Comparison of ENCODE assay signal across 23 cellular contexts in the genomic region with DNA sequence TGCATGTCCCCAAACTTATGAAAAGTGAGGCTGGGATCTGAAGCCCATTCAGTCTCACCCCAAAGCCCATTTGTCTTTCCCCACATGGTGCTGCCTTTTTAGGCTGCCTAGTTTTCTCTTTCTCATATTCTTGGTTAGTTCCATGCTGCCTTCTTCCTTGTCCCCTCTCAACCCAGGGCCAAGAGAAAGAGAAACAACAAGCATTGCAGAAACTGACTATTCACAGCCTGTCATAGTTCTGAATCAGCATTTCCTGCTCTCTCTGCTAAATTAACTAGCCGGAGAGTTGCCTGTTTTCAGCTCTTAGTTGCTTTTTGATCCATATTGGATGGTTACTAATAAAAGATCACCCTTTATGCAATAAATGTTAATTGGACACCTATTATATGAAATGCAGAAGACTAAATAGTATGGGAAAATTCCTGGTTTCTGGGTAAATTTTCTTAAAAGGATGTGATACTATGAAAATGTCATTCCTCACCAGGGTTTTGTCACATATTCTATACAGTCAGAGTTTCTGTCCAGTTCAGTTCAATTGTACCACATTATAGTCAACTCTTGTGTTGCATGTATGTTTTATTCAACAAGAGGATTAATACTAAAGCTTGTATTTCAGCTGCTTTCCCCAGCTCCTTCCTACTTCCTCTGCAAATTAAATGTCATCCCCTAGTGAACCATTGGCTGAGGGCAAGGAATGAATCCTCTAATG.
DNase-seq lines count a peak whose midpoint lies in the region; ATAC-seq, FAIRE-seq and TF ChIP-seq lines count a peak whose summit lies in the region.
"Had no signal": no experiment of that assay in that cellular context is flagged by ENCODE, and none has a peak within 500 bp of the region (broad histone marks: within the 10 kb centered on the region; RNA-seq: fewer than 3 reads in every experiment).

No MANE protein-coding gene starts in this region.

- no TSS peak for BruUV-seq in HepG2 (replicated peaks; lab: Mats Ljungman, UMichigan)

- intact Hi-C loops in HepG2 (cut with micrococcal nuclease; ENCODE audit: unreplicated experiment) (no loop called here), stomach (cut with DNase I; ENCODE audit: low total_unique reads) (no loop called here)

- H3K4me1 ChIP-seq in MM.1S (ENCODE audit: low read length) (peaks cover 16% of the 10 kb centered on the region), HepG2 (ENCODE audit: insufficient read depth, low read length) (no peaks in the 10 kb centered on the region), stomach (no peaks in the 10 kb centered on the region)
- H3K4me1 ChIP-seq: breast epithelium, upper lobe of left lung had no signal

- H3K27ac ChIP-seq in MM.1S (ENCODE audit: low read length): peak overlapping the region; percentile 77
- no peak overlapping the region for H3K27ac ChIP-seq in HepG2 (ENCODE audit: extremely low read length, insufficient read depth, low read length)
- H3K27ac ChIP-seq in stomach: no peak overlapping the region
- H3K27ac ChIP-seq: breast epithelium, upper lobe of left lung had no signal

- ATAC-seq in GM19025 (IDR thresholded peaks at IDR 0.05; ENCODE audit: low read depth, unreplicated experiment) (peak; percentile 64), GM21786 (IDR thresholded peaks at IDR 0.05; ENCODE audit: unreplicated experiment) (peak; percentile 69), HepG2 (no peak), HG02973 (IDR thresholded peaks at IDR 0.05; ENCODE audit: unreplicated experiment) (no peak)
- ATAC-seq: activated CD8-positive, alpha-beta T cell treated with anti-CD3 and anti-CD28 coated beads, Interleukin-2, amount 10 ng/mL, durations not matched to agents 7 days and 5 days; CD8-positive, alpha-beta T cell had no signal

- H3K36me3 ChIP-seq in MM.1S (replicated peaks; ENCODE audit: insufficient read depth, low read length) (no peaks in the 10 kb centered on the region), HepG2 (replicated peaks in 1 of 2; ENCODE audit: control insufficient read depth in 1 of 2, insufficient read depth in 2 of 2, low read length in 2 of 2) (no peaks in the 10 kb centered on the region), stomach (no peaks in the 10 kb centered on the region)
- H3K36me3 ChIP-seq: breast epithelium, upper lobe of left lung had no signal

- TF ChIP-seq CTCF in MM.1S (IDR thresholded peaks at IDR 0.05; ENCODE audit: low read length): no peak
- TF ChIP-seq CTCF in HepG2 (CRISPR knock-in tag; IDR thresholded peaks at IDR 0.05): no peak
- no peak for TF ChIP-seq CTCF in stomach (IDR thresholded peaks at IDR 0.05)

- TF ChIP-seq EP300 in HepG2 (IDR thresholded peaks at IDR 0.05; ENCODE audit: low read depth in 2 of 2, low read length in 2 of 2): no peak
- TF ChIP-seq EP300 in HepG2 (CRISPR knock-in tag; IDR thresholded peaks at IDR 0.05; ENCODE audit: borderline replicate concordance): no peak
- TF ChIP-seq EP300 in stomach (IDR thresholded peaks at IDR 0.05): no peak

- H2AFZ ChIP-seq in MM.1S (ENCODE audit: low read length) (peak overlapping the region; percentile 57), HepG2 (ENCODE audit: low read length) (no peak overlapping the region)

- H3K4me2 ChIP-seq in MM.1S (ENCODE audit: low read depth, low read length) (peak overlapping the region; percentile 66), HepG2 (ENCODE audit: low read depth, low read length) (no peak overlapping the region)
- H3K4me2 ChIP-seq: smooth muscle cell had no signal

- H4K20me1 ChIP-seq in MM.1S (ENCODE audit: insufficient read depth, low read length) (no peaks in the 10 kb centered on the region), HepG2 (ENCODE audit: insufficient read depth, low read length) (no peaks in the 10 kb centered on the region)

- peaks cover 12% of the 10 kb centered on the region for H3F3A ChIP-seq in MM.1S (ENCODE audit: insufficient read depth, low read length)

- no peaks in the 10 kb centered on the region for H3K9me3 ChIP-seq in MM.1S (replicated peaks; ENCODE audit: insufficient read depth, low read length)
- no peaks in the 10 kb centered on the region for H3K9me3 ChIP-seq in HepG2 (ENCODE audit: low read length)
- H3K9me3 ChIP-seq in stomach: peaks cover 0 to 9% (median 0%) of the 10 kb centered on the region in 4 donors
- H3K9me3 ChIP-seq: breast epithelium, upper lobe of left lung had no signal

- no peak for TF ChIP-seq RAD21 in HepG2 (CRISPR knock-in tag; IDR thresholded peaks at IDR 0.05)

- H3K79me2 ChIP-seq in MM.1S (ENCODE audit: low read length): no peaks in the 10 kb centered on the region
- H3K79me2 ChIP-seq in HepG2 (ENCODE audit: insufficient read depth, low read length): no peaks in the 10 kb centered on the region

- in situ Hi-C loops in HepG2 (cut with HindIII; ENCODE audit: extremely low pct_ligation_motif_present, low pct_unique_long_range_greater_than_20kb): no loop called here
- in situ Hi-C loops in G401 (cut with HindIII; ENCODE audit: low sequenced_read_pairs): no loop called here

- no peak for FAIRE-seq in HepG2 (lab: Jason Lieb, UNC)

- WGBS in HepG2 (ENCODE audit: low lambda C conversion rate): 28% methylated on average over 1 of the region's 1 CpG
- WGBS in stomach, 5 donors: 45 to 73% (median 65%) methylated on average over 1 of the region's 1 CpG

- H3K9ac ChIP-seq in MM.1S (ENCODE audit: low read length) (peak overlapping the region; percentile 31; the same call in 1 of the 2 replicates), HepG2 (ENCODE audit: insufficient read depth, low read depth, low read length) (no peak overlapping the region)

- POLR2A ChIA-PET in HepG2 (lab: Yijun Ruan, JAX): no interaction called here

- CTCF ChIA-PET in HepG2 (lab: Yijun Ruan, JAX; ENCODE audit: low intra/inter-chr PET ratio, low total read pairs): no interaction called here

- DNase-seq in MM.1S: peak; percentile 80
- no peak for DNase-seq in HepG2 (ENCODE audit: low spot score)
- no peak for DNase-seq in AG08395 (ENCODE audit: low spot score)
- no peak for DNase-seq in stomach
- no peak for DNase-seq in G401 (ENCODE audit: low spot score)
- DNase-seq: activated B cell treated with CpG ODN at 0.5 μM for 24 hours; activated CD8-positive, alpha-beta T cell treated with anti-CD3 and anti-CD28 coated beads, Interleukin-2, amount 10 ng/mL, durations not matched to agents 7 days and 5 days; activated T-cell treated with anti-CD3 and anti-CD28 coated beads, Interleukin-2, amount 50 U/mL, for 1 hour; CD8-positive, alpha-beta T cell; dermis blood vessel endothelial cell; DMS53; foreskin fibroblast; GOT3; islet precursor cell; NCI-H1417 treated with DMSO at 0.1 percent for 48 hours; NCI-H69; stimulated activated CD4-positive, alpha-beta T cell treated with anti-CD3 and anti-CD28 coated beads, Interleukin-4, amount 100 ng/mL, for 24 hours; upper lobe of left lung had no signal

- H3K4me3 ChIP-seq in MM.1S (ENCODE audit: low read length) (peak overlapping the region; percentile 20; the same call in 1 of the 2 replicates), HepG2 (replicated peaks in 1 of 3; ENCODE audit: insufficient read depth in 1 of 3, low read depth in 2 of 3, low read length in 3 of 3) (no peak overlapping the region), stomach (no peak overlapping the region)
- H3K4me3 ChIP-seq: breast epithelium, smooth muscle cell, upper lobe of left lung had no signal

- H3K27me3 ChIP-seq in MM.1S (replicated peaks; ENCODE audit: insufficient read depth, low read length) (no peaks in the 10 kb centered on the region), HepG2 (ENCODE audit: control insufficient read depth in 1 of 2, insufficient read depth in 2 of 2, low read length in 2 of 2) (peaks cover 2 to 20% of the 10 kb centered on the region in 2 experiments; a peak in 2 of 5 replicates), stomach (no peaks in the 10 kb centered on the region)
- H3K27me3 ChIP-seq: breast epithelium, upper lobe of left lung had no signal

- no peak for TF ChIP-seq POLR2A in HepG2 (IDR thresholded peaks at IDR 0.05; ENCODE audit: insufficient read depth in 1 of 2, low read depth in 2 of 2, low read length in 2 of 2)
- TF ChIP-seq POLR2A in stomach (IDR thresholded peaks at IDR 0.05): no peak

- no peaks in the 10 kb centered on the region for H3K9me2 ChIP-seq in MM.1S (replicated peaks; ENCODE audit: insufficient read depth, low read length)

TF ChIP-seq in HepG2, 621 proteins besides CTCF, POLR2A, EP300 and RAD21:
- TF ChIP-seq MAFF (IDR thresholded peaks at IDR 0.05; ENCODE audit: low read depth, low read length) (peak; percentile 46), MAFK (conservative IDR thresholded peaks at IDR 0.05 in 1 of 2, IDR thresholded peaks at IDR 0.05 in 1 of 2; ENCODE audit: low read length in 2 of 2) (peak in 1 of 2 experiments; percentile 56; a peak in 2 of 4 replicates)
- TF ChIP-seq, protein P1, sequence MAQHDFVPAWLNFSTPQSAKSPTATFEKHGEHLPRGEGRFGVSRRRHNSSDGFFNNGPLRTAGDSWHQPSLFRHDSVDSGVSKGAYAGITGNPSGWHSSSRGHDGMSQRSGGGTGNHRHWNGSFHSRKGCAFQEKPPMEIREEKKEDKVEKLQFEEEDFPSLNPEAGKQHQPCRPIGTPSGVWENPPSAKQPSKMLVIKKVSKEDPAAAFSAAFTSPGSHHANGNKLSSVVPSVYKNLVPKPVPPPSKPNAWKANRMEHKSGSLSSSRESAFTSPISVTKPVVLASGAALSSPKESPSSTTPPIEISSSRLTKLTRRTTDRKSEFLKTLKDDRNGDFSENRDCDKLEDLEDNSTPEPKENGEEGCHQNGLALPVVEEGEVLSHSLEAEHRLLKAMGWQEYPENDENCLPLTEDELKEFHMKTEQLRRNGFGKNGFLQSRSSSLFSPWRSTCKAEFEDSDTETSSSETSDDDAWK (CRISPR knock-in tag; IDR thresholded peaks at IDR 0.05): no peak

Comparison
In these comparisons a context has a peak if more than half of its experiments do, and no peak if none do; other contexts are left out.
1. ATAC-seq: peak in GM19025 (single experiment) and GM21786 (single experiment); none in HepG2 (single experiment) and HG02973 (single experiment).